Comparison of ENCODE assay signal across 17 cellular contexts in the genomic region with DNA sequence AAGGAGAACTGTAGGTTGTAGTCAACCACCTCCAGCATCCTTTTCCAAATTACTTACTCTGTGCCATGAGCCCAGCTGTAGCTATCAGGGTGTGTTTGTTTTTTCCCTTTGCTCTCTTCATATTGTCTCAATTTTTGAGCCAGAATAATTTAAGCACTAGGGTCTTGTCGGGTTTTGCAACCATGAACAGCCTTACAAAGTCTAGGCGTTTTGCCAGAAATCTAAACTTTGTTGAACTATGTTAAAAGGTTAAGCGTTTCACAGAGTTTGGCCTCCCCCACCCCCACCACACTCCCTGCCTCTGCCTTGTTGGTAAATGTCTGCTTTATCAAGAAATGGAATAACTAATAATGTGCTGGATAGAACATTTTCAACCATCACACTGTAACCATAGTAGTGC.
DNase-seq lines count a peak whose midpoint lies in the region; ATAC-seq and TF ChIP-seq lines count a peak whose summit lies in the region.
"Had no signal": no experiment of that assay in that cellular context is flagged by ENCODE, and none has a peak within 500 bp of the region (broad histone marks: within the 10 kb centered on the region; RNA-seq: fewer than 3 reads in every experiment).

No MANE protein-coding gene starts in this region.

- H3K4me1 ChIP-seq in fibroblast of lung (ENCODE audit: control insufficient read depth, extremely low read depth, insufficient read depth, low read length) (peaks cover 5% of the 10 kb centered on the region), spleen (peaks cover 0 to 3% (median 0%) of the 10 kb centered on the region in 6 donors)

- no peak overlapping the region for H3K9ac ChIP-seq in fibroblast of lung (ENCODE audit: insufficient read depth, low read length)

- no peak overlapping the region for H2AFZ ChIP-seq in fibroblast of lung (ENCODE audit: low read length)

- WGBS in spleen, 5 donors = 60 to 78% (median 67%) methylated on average over 3 of the region's 3 CpGs

- no peak overlapping the region for H3K27ac ChIP-seq in fibroblast of lung (ENCODE audit: insufficient read depth, low read length)
- peak overlapping the region in 7 of 8 donors; percentile 22 to 69 (median 45) for H3K27ac ChIP-seq in spleen

- TF ChIP-seq POLR2A in spleen (IDR thresholded peaks at IDR 0.05) = no peak

- H3K36me3 ChIP-seq in fibroblast of lung (ENCODE audit: control insufficient read depth, insufficient read depth, low read length) = no peaks in the 10 kb centered on the region
- no peaks in the 10 kb centered on the region for H3K36me3 ChIP-seq in spleen

- H3K27me3 ChIP-seq in fibroblast of lung (ENCODE audit: control insufficient read depth, insufficient read depth, low read length) (no peaks in the 10 kb centered on the region), spleen (replicated peaks in 1 of 7) (no peaks in the 10 kb centered on the region)

- no peaks in the 10 kb centered on the region for H4K20me1 ChIP-seq in fibroblast of lung (ENCODE audit: control insufficient read depth, extremely low read depth, insufficient read depth, low read length)

- intact Hi-C loops in spleen (cut with DNase I; ENCODE audit: low total_unique reads) = no loop called here

- peak; percentile 66 for ATAC-seq in left lobe of liver
- ATAC-seq in HG02759 (IDR thresholded peaks at IDR 0.05; ENCODE audit: unreplicated experiment) = no peak
- ATAC-seq: stimulated activated naive CD8-positive, alpha-beta T cell treated with anti-CD3 and anti-CD28 coated beads, Interleukin-15, Interleukin-2, amounts not matched to agents 100 U/mL and 50 U/mL, for 24 hours had no signal

- H3K79me2 ChIP-seq in fibroblast of lung (ENCODE audit: control insufficient read depth, insufficient read depth, low read length) = no peaks in the 10 kb centered on the region

- peak overlapping the region; percentile 54 for H3K4me2 ChIP-seq in fibroblast of lung (ENCODE audit: extremely low read depth, insufficient read depth, low read length)

- H3K4me3 ChIP-seq in fibroblast of lung (replicated peaks in 1 of 4; ENCODE audit: control extremely low read depth in 1 of 4, insufficient read depth in 1 of 4, low read depth in 3 of 4, low read length in 4 of 4) = no peak overlapping the region
- H3K4me3 ChIP-seq in spleen = no peak overlapping the region

- H3K9me3 ChIP-seq in fibroblast of lung (ENCODE audit: control insufficient read depth, insufficient read depth, low read depth, low read length) = no peaks in the 10 kb centered on the region
- H3K9me3 ChIP-seq in spleen = no peaks in the 10 kb centered on the region

- no peak for TF ChIP-seq CTCF in fibroblast of lung (conservative IDR thresholded peaks at IDR 0.05 in 1 of 2, IDR thresholded peaks at IDR 0.05 in 1 of 2; ENCODE audit: low read depth in 1 of 2, low read length in 2 of 2)
- TF ChIP-seq CTCF in spleen (IDR thresholded peaks at IDR 0.05 in 8 of 11, conservative IDR thresholded peaks at IDR 0.05 in 3 of 11) = no peak

- DNase-seq in RPMI8226 (peak; percentile 49), fibroblast of lung (ENCODE audit: low read depth in 2 of 2) (peak; percentile 34 to 99), left lobe of liver (ENCODE audit: low spot score) (no peak), spleen (no peak), 8988T (no peak), DMS114 treated with DMSO at 0.1 percent for 48 hours (lab: John Stamatoyannopoulos, UW; ENCODE audit: unreplicated experiment) (no peak), NCI-H1694 treated with DMSO at 0.1 percent for 48 hours (lab: John Stamatoyannopoulos, UW) (no peak)
- DNase-seq: activated effector memory CD4-positive, alpha-beta T cell treated with Interleukin-2 at 50 U/mL for 16 hours; aorta; immature natural killer cell; Kasumi-1; NCI-H1436; NCI-H226; nucleus accumbens; stimulated activated naive CD8-positive, alpha-beta T cell treated with anti-CD3 and anti-CD28 coated beads, Interleukin-15, Interleukin-2, amounts not matched to agents 100 U/mL and 50 U/mL, for 24 hours; T-helper 2 cell had no signal

Comparison
In these comparisons a context has a peak if more than half of its experiments do, and no peak if none do; other contexts are left out.
1. DNase-seq: peak in RPMI8226 (single experiment) and fibroblast of lung (2 of 2); none in left lobe of liver (single experiment), spleen (single experiment), 8988T (single experiment), DMS114 treated with DMSO at 0.1 percent for 48 hours (single experiment) and NCI-H1694 treated with DMSO at 0.1 percent for 48 hours (single experiment).